ENCODE assay signal across 28 cellular contexts in the genomic region with DNA sequence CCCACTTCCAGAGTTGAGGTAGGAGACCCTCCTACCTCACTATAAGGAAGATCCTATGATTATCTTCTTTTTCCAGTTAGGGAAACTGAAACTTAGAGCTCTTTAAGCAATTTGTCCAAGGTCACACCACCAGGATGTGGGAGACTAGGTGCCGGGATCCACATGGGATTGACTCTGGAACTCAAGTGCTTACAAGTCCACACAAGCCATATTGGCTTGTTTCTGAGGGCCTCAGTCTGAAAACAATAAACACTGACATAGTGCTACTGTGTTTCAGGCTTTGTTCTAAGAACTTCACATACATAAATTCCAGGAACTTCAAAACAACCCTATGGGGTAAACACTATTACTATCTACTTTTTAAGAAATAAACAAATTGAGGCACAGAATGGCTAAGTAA.
"Had no signal": no experiment of that assay in that cellular context is flagged by ENCODE, and none has a peak within 500 bp of the region (broad histone marks: within the 10 kb centered on the region; RNA-seq: fewer than 3 reads in every experiment).

No MANE protein-coding gene starts in this region.

- FAIRE-seq: kidney had no signal

- H3K27me3 ChIP-seq: left lung, neural progenitor cell, ovary, stomach, testis, thyroid gland, transverse colon, upper lobe of left lung had no signal

- H3K36me3 ChIP-seq: left lung, lower lobe of right lung, neural progenitor cell, neutrophil, ovary, prostate gland, stomach, thyroid gland, transverse colon, upper lobe of left lung had no signal

- H3K4me2 ChIP-seq: neural progenitor cell had no signal

- DNase-seq: hippocampal formation; kidney; left colon; left lung; lower lobe of right lung; mesendoderm; naive B cell; natural killer cell; nephron progenitor cell; ovary; posterior cingulate gyrus; retina; right cardiac atrium; stimulated activated CD4-positive, alpha-beta T cell treated with anti-CD3 and anti-CD28 coated beads, Interleukin-12 subunit alpha, Interleukin-12 subunit beta, amount 100 ng/mL, for 4 hours; stimulated activated CD4-positive, alpha-beta T cell treated with anti-CD3 and anti-CD28 coated beads, Interleukin-15, amount 100 ng/mL, for 24 hours; stimulated activated CD4-positive, alpha-beta T cell treated with anti-CD3 and anti-CD28 coated beads, Interleukin-2, amount 100 ng/mL, for 24 hours; stimulated activated CD4-positive, alpha-beta T cell treated with anti-CD3 and anti-CD28 coated beads, Interleukin-4, amount 100 ng/mL, for 1 hour; stimulated activated naive B cell treated with anti-CD40 and anti-IgM and Interleukin-4, amounts not matched to agents 10 μg/mL and 1 μg/mL and 100 μg/mL, for 72 hours; stimulated activated naive CD8-positive, alpha-beta T cell treated with anti-CD3 and anti-CD28 coated beads, Interleukin-15, Interleukin-2, amounts not matched to agents 100 U/mL and 50 U/mL, for 24 hours; stomach; testis; thyroid gland; transverse colon; upper lobe of left lung had no signal

- H2AFZ ChIP-seq: neural progenitor cell had no signal

- H3K9me3 ChIP-seq: left lung, lower lobe of right lung, neutrophil, ovary, prostate gland, stomach, testis, thyroid gland, transverse colon, upper lobe of left lung had no signal

- H3K9ac ChIP-seq: neural progenitor cell had no signal

- H3K4me1 ChIP-seq: lower lobe of right lung, prostate gland, testis, thyroid gland, transverse colon, upper lobe of left lung had no signal

- H3K27ac ChIP-seq: left lung, lower lobe of right lung, neural progenitor cell, neutrophil, ovary, prostate gland, skin epidermis, stomach, testis, thyroid gland, transverse colon, upper lobe of left lung had no signal

- H3K4me3 ChIP-seq: left lung, lower lobe of right lung, neural progenitor cell, ovary, prostate gland, skin epidermis, stomach, testis, thyroid gland, transverse colon, upper lobe of left lung had no signal
